Comparison of ENCODE assay signal across 8 cellular contexts in genomic region chr5:163503106-163504090, GRCh38. TPM values are rescaled to one million over a fixed set of nuclear protein-coding genes. Genes with fewer than 3 reads are reported as not detected.
DNase-seq lines count a peak whose midpoint lies in the region; ATAC-seq, FAIRE-seq and TF ChIP-seq lines count a peak whose summit lies in the region.

No MANE protein-coding gene starts in this region.

- H3K4me3 ChIP-seq in small intestine (ENCODE audit: low read depth in 1 of 2, low read length in 2 of 2): peak overlapping the region; percentile 31 to 79

- H3K36me3 ChIP-seq in small intestine (ENCODE audit: control insufficient read depth in 2 of 2, insufficient read depth in 2 of 2, low read length in 2 of 2): no peaks in the 10 kb centered on the region

- peak; percentile 60 for TF ChIP-seq CTCF in GM10266 (IDR thresholded peaks at IDR 0.05; ENCODE audit: control insufficient read depth, insufficient read depth, low read depth, missing control alignments)

- FAIRE-seq in small intestine (lab: Jason Lieb, UNC): no peak

- H3K4me1 ChIP-seq in small intestine (ENCODE audit: control insufficient read depth in 2 of 2, insufficient read depth in 1 of 2, low read depth in 1 of 2, low read length in 1 of 2): peaks cover 0 to 4% of the 10 kb centered on the region in 2 donors

- peak; percentile 38 for DNase-seq in GM10266 (ENCODE audit: extremely low spot score)
- DNase-seq in HuH-7 (ENCODE audit: low spot score): peak; percentile 46
- peak in 3 of 5 donors; percentile 8 to 62 (median 17) for DNase-seq in T-helper 1 cell
- DNase-seq in cerebellar cortex (ENCODE audit: low spot score): peak; percentile 87
- DNase-seq in iris pigment epithelial cell (ENCODE audit: low read depth): peak; percentile 78
- peak; percentile 79 for DNase-seq in small intestine

- no peak for ATAC-seq in GM19467 (IDR thresholded peaks at IDR 0.05; ENCODE audit: unreplicated experiment)
- no peak for ATAC-seq in HG03175 (IDR thresholded peaks at IDR 0.05; ENCODE audit: unreplicated experiment)

- peak overlapping the region; percentile 97 to 98 for H3K27ac ChIP-seq in small intestine (ENCODE audit: low read depth in 1 of 2, low read length in 1 of 2)

- no peaks in the 10 kb centered on the region for H3K27me3 ChIP-seq in small intestine (ENCODE audit: control insufficient read depth in 2 of 2, insufficient read depth in 2 of 2, low read length in 2 of 2)

- H3K9me3 ChIP-seq in small intestine (ENCODE audit: control insufficient read depth, low read depth): no peaks in the 10 kb centered on the region

- 1% methylated on average over 18 of the region's 18 CpGs for WGBS in small intestine, 3 donors

RNA-seq across cellular contexts. Expression of gene MAT2B, which starts 2.0 kb away (rescaled TPM):
- polyA plus RNA-seq in small intestine: 10 to 100 TPM; 71.5 to 89.9 (median 76.2) TPM

RNA-seq across cellular contexts. Expression of gene HMMR, which starts 43.0 kb away (rescaled TPM):
- 10 to 100 TPM in 1 of 3 donors, 1 to 10 TPM in 2; 1.1 to 22.5 (median 1.3) TPM for polyA plus RNA-seq in small intestine

RNA-seq across cellular contexts. Expression of gene NUDCD2, which starts 43.5 kb away (rescaled TPM):
- polyA plus RNA-seq in small intestine: 10 to 100 TPM in 1 of 3 donors, 1 to 10 TPM in 2; 4.1 to 10.9 (median 4.2) TPM

Comparison
In these comparisons a context has a peak if more than half of its experiments do, and no peak if none do; other contexts are left out.
1. DNase-seq: peak in every context shown above with its lines; median percentile 87 in cerebellar cortex; 79 in small intestine; 78 in iris pigment epithelial cell; 46 in HuH-7; 38 in GM10266; 17 in T-helper 1 cell.